ENCODE assay signal across 1 cellular context in the genomic region with DNA sequence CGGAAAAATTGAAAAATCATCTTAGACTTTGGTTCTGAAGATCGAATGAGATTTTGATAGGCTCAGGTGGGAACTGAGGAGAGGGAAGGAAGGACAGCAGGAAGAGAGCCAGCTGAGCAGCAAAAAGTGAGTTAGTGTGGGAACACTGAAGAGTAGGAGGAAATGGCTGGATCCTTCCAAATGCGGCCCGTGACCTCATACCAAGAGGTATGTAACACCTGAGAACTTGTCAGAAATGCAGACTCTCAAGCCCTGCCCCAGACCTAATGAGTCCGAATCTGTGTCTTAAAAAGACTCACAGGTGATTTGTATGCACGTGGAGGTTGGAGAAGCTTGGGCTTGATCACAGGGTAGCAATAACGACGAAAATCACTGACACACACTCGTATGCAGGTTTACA.
TF ChIP-seq lines count a peak whose summit lies in the region.

No MANE protein-coding gene starts in this region.

TF ChIP-seq in GM23338, 12 proteins besides CTCF, POLR2A, EP300 and RAD21 (continued from another document):
- TF ChIP-seq EZH2phosphoT487 (IDR thresholded peaks at IDR 0.05; ENCODE audit: unreplicated experiment) (no peak), ZNF114 (CRISPR knock-in tag; IDR thresholded peaks at IDR 0.05) (no peak), STAT1 (IDR thresholded peaks at IDR 0.05; ENCODE audit: unreplicated experiment) (no peak)
- TF ChIP-seq, protein P1, sequence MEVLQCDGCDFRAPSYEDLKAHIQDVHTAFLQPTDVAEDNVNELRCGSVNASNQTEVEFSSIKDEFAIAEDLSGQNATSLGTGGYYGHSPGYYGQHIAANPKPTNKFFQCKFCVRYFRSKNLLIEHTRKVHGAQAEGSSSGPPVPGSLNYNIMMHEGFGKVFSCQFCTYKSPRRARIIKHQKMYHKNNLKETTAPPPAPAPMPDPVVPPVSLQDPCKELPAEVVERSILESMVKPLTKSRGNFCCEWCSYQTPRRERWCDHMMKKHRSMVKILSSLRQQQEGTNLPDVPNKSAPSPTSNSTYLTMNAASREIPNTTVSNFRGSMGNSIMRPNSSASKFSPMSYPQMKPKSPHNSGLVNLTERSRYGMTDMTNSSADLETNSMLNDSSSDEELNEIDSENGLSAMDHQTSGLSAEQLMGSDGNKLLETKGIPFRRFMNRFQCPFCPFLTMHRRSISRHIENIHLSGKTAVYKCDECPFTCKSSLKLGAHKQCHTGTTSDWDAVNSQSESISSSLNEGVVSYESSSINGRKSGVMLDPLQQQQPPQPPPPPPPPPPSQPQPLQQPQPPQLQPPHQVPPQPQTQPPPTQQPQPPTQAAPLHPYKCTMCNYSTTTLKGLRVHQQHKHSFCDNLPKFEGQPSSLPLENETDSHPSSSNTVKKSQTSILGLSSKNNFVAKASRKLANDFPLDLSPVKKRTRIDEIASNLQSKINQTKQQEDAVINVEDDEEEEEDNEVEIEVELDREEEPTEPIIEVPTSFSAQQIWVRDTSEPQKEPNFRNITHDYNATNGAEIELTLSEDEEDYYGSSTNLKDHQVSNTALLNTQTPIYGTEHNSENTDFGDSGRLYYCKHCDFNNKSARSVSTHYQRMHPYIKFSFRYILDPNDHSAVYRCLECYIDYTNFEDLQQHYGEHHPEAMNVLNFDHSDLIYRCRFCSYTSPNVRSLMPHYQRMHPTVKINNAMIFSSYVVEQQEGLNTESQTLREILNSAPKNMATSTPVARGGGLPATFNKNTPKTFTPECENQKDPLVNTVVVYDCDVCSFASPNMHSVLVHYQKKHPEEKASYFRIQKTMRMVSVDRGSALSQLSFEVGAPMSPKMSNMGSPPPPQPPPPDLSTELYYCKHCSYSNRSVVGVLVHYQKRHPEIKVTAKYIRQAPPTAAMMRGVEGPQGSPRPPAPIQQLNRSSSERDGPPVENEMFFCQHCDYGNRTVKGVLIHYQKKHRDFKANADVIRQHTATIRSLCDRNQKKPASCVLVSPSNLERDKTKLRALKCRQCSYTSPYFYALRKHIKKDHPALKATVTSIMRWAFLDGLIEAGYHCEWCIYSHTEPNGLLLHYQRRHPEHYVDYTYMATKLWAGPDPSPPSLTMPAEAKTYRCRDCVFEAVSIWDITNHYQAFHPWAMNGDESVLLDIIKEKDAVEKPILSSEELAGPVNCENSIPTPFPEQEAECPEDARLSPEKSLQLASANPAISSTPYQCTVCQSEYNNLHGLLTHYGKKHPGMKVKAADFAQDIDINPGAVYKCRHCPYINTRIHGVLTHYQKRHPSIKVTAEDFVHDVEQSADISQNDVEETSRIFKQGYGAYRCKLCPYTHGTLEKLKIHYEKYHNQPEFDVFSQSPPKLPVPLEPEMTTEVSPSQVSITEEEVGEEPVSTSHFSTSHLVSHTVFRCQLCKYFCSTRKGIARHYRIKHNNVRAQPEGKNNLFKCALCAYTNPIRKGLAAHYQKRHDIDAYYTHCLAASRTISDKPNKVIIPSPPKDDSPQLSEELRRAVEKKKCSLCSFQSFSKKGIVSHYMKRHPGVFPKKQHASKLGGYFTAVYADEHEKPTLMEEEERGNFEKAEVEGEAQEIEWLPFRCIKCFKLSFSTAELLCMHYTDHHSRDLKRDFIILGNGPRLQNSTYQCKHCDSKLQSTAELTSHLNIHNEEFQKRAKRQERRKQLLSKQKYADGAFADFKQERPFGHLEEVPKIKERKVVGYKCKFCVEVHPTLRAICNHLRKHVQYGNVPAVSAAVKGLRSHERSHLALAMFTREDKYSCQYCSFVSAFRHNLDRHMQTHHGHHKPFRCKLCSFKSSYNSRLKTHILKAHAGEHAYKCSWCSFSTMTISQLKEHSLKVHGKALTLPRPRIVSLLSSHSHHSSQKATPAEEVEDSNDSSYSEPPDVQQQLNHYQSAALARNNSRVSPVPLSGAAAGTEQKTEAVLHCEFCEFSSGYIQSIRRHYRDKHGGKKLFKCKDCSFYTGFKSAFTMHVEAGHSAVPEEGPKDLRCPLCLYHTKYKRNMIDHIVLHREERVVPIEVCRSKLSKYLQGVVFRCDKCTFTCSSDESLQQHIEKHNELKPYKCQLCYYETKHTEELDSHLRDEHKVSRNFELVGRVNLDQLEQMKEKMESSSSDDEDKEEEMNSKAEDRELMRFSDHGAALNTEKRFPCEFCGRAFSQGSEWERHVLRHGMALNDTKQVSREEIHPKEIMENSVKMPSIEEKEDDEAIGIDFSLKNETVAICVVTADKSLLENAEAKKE (CRISPR knock-in tag; IDR thresholded peaks at IDR 0.05): no peak
- TF ChIP-seq, protein P2, sequence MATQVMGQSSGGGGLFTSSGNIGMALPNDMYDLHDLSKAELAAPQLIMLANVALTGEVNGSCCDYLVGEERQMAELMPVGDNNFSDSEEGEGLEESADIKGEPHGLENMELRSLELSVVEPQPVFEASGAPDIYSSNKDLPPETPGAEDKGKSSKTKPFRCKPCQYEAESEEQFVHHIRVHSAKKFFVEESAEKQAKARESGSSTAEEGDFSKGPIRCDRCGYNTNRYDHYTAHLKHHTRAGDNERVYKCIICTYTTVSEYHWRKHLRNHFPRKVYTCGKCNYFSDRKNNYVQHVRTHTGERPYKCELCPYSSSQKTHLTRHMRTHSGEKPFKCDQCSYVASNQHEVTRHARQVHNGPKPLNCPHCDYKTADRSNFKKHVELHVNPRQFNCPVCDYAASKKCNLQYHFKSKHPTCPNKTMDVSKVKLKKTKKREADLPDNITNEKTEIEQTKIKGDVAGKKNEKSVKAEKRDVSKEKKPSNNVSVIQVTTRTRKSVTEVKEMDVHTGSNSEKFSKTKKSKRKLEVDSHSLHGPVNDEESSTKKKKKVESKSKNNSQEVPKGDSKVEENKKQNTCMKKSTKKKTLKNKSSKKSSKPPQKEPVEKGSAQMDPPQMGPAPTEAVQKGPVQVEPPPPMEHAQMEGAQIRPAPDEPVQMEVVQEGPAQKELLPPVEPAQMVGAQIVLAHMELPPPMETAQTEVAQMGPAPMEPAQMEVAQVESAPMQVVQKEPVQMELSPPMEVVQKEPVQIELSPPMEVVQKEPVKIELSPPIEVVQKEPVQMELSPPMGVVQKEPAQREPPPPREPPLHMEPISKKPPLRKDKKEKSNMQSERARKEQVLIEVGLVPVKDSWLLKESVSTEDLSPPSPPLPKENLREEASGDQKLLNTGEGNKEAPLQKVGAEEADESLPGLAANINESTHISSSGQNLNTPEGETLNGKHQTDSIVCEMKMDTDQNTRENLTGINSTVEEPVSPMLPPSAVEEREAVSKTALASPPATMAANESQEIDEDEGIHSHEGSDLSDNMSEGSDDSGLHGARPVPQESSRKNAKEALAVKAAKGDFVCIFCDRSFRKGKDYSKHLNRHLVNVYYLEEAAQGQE (IDR thresholded peaks at IDR 0.05; ENCODE audit: unreplicated experiment): no peak
